Comparison of ENCODE assay signal across 1 cellular context in genomic region chr17:75637561-75637960, GRCh38.
TF ChIP-seq lines count a peak whose summit lies in the region.

No MANE protein-coding gene starts in this region.

TF ChIP-seq in IMR-90, 13 proteins besides CTCF, POLR2A, EP300 and RAD21:
- TF ChIP-seq BHLHE40 (IDR thresholded peaks at IDR 0.05; ENCODE audit: low read depth, low read length) (no peak), MXI1 (IDR thresholded peaks at IDR 0.05; ENCODE audit: borderline replicate concordance, low read depth, low read length) (no peak), NFE2L2 (IDR thresholded peaks at IDR 0.05; ENCODE audit: low read depth, low read length) (no peak), FOS (IDR thresholded peaks at IDR 0.05; ENCODE audit: low read depth, low read length) (no peak), MAFK (IDR thresholded peaks at IDR 0.05; ENCODE audit: low read depth, low read length) (no peak), CEBPB (IDR thresholded peaks at IDR 0.05; ENCODE audit: low read depth, low read length) (no peak), RCOR1 (IDR thresholded peaks at IDR 0.05; ENCODE audit: insufficient replicate concordance, low read length) (no peak), RFX5 (IDR thresholded peaks at IDR 0.05; ENCODE audit: low read depth, low read length) (no peak), CHD1 (IDR thresholded peaks at IDR 0.05; ENCODE audit: low read depth, low read length) (no peak), MAZ (IDR thresholded peaks at IDR 0.05; ENCODE audit: borderline replicate concordance, low read depth, low read length) (no peak), SMC3 (IDR thresholded peaks at IDR 0.05; ENCODE audit: low read depth, low read length) (no peak)
TF ChIP-seq in IMR-90: peak in this region for 0.
